ENCODE assay signal across 9 cellular contexts in the genomic region with DNA sequence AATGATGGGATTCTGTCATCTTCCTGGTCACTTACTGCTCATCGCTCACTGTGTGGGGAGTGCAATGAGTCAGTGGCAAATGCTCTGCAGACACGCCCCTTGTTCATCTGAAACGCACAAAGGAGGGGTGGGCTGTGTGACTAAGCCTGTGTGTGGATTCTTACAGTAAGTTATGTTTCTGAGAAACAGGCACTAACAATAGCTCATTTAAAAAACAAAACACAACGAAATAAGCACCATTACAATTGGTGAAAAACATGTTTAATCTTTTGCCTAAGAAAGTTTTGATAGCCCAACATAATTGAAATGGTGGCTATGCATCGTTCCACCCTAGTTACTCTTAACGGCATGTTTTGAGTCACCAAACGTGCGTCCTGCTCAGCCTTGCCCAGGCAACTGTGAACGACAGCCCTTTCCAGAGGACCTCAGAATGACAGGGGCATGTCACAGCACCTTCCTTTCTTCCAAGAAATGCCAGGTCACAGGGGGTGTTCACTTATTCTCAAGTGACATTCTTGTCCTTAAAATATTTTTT.
DNase-seq lines count a peak whose midpoint lies in the region; ATAC-seq and TF ChIP-seq lines count a peak whose summit lies in the region.
"Had no signal": no experiment of that assay in that cellular context is flagged by ENCODE, and none has a peak within 500 bp of the region (broad histone marks: within the 10 kb centered on the region; RNA-seq: fewer than 3 reads in every experiment).

No MANE protein-coding gene starts in this region.

- H3K36me3 Mint-ChIP-seq in IgD-negative memory B cell: no peaks in the 10 kb centered on the region
- H3K36me3 Mint-ChIP-seq in neural progenitor cell: no peaks in the 10 kb centered on the region

- H3F3A ChIP-seq in neural progenitor cell (ENCODE audit: low read depth): no peaks in the 10 kb centered on the region

- H2AFZ ChIP-seq in neural progenitor cell (replicated peaks): peak overlapping the region; percentile 7

- no peaks in the 10 kb centered on the region for H3K27me3 Mint-ChIP-seq in IgD-negative memory B cell
- peaks cover 2% of the 10 kb centered on the region for H3K27me3 Mint-ChIP-seq in neural progenitor cell (ENCODE audit: insufficient read depth, low read depth)

- peak overlapping the region; percentile 28 for H3K4me3 ChIP-seq in effector memory CD4-positive, alpha-beta T cell (ENCODE audit: insufficient read depth, low read depth, low read length, poor library complexity, severe bottlenecking)
- H3K4me3 ChIP-seq in neural progenitor cell (no peak overlapping the region), thoracic aorta (peak overlapping the region; percentile 20)

- peak overlapping the region; percentile 19 to 81 (median 69) for H3K4me3 Mint-ChIP-seq in IgD-negative memory B cell
- H3K4me3 Mint-ChIP-seq in neural progenitor cell: no peak overlapping the region

- peaks cover 12% of the 10 kb centered on the region for H3K4me1 ChIP-seq in effector memory CD4-positive, alpha-beta T cell (ENCODE audit: control insufficient read depth, insufficient read depth, low read length, poor library complexity, severe bottlenecking)
- H3K4me1 ChIP-seq in neural progenitor cell: peaks cover 6% of the 10 kb centered on the region
- H3K4me1 ChIP-seq in thoracic aorta (ENCODE audit: control insufficient read depth in 1 of 2, low read depth in 2 of 2): peaks cover 0 to 7% of the 10 kb centered on the region in 2 donors

- no peak for TF ChIP-seq CTCF in neural progenitor cell (IDR thresholded peaks at IDR 0.05)
- TF ChIP-seq CTCF in thoracic aorta (IDR thresholded peaks at IDR 0.05): no peak

- DNase-seq in Daoy (ENCODE audit: low read depth) (peak; percentile 95), neural progenitor cell (ENCODE audit: low spot score) (no peak), thoracic aorta (ENCODE audit: low spot score) (peak; percentile 21), NCI-H128 (lab: John Stamatoyannopoulos, UW; ENCODE audit: unreplicated experiment) (no peak)
- DNase-seq in activated CD4-positive, alpha-beta T cell treated with anti-CD3 and anti-CD28 coated beads, Interleukin-2, amount 50 U/mL, for 1 hour: peak; percentile 37
- peak in 2 of 3 donors; percentile 21 to 33 for DNase-seq in effector memory CD4-positive, alpha-beta T cell

- H3K4me2 ChIP-seq in neural progenitor cell: no peak overlapping the region

- no peak overlapping the region for H3K9ac ChIP-seq in neural progenitor cell

- no peaks in the 10 kb centered on the region for H3K36me3 ChIP-seq in effector memory CD4-positive, alpha-beta T cell (ENCODE audit: control insufficient read depth, insufficient read depth, low read length)
- H3K36me3 ChIP-seq in neural progenitor cell (no peaks in the 10 kb centered on the region), thoracic aorta (no peaks in the 10 kb centered on the region)

- no peaks in the 10 kb centered on the region for H3K79me2 ChIP-seq in neural progenitor cell (ENCODE audit: low read depth)

- no peaks in the 10 kb centered on the region for H3K9me3 ChIP-seq in effector memory CD4-positive, alpha-beta T cell (ENCODE audit: control insufficient read depth, low read length)
- H3K9me3 ChIP-seq in neural progenitor cell (ENCODE audit: low read depth) (no peaks in the 10 kb centered on the region), thoracic aorta (no peaks in the 10 kb centered on the region)

- H3K27ac Mint-ChIP-seq in IgD-negative memory B cell: peak overlapping the region in 1 of 3 donors; percentile 9
- H3K27ac Mint-ChIP-seq in neural progenitor cell: no peak overlapping the region

- H3K27ac ChIP-seq in effector memory CD4-positive, alpha-beta T cell (ENCODE audit: insufficient read depth, low read length, poor library complexity, severe bottlenecking): peak overlapping the region; percentile 44
- H3K27ac ChIP-seq in neural progenitor cell (no peak overlapping the region), thoracic aorta (peak overlapping the region in 1 of 2 donors; percentile 19)
- H3K27ac ChIP-seq: VCaP had no signal

- no peaks in the 10 kb centered on the region for H4K20me1 ChIP-seq in neural progenitor cell (ENCODE audit: low read depth)

- H3K4me1 Mint-ChIP-seq in IgD-negative memory B cell: peaks cover 12 to 23% (median 19%) of the 10 kb centered on the region in 3 donors
- peaks cover 14% of the 10 kb centered on the region for H3K4me1 Mint-ChIP-seq in neural progenitor cell

- no peaks in the 10 kb centered on the region for H3K27me3 ChIP-seq in effector memory CD4-positive, alpha-beta T cell (replicated peaks; ENCODE audit: control insufficient read depth, insufficient read depth, low read length, poor library complexity, severe bottlenecking)
- H3K27me3 ChIP-seq in neural progenitor cell (no peaks in the 10 kb centered on the region), thoracic aorta (replicated peaks; ENCODE audit: insufficient read depth) (no peaks in the 10 kb centered on the region)

- no peaks in the 10 kb centered on the region for H3K9me3 Mint-ChIP-seq in IgD-negative memory B cell
- H3K9me3 Mint-ChIP-seq in neural progenitor cell: no peaks in the 10 kb centered on the region

- peak; percentile 86 for ATAC-seq in GM21576 (IDR thresholded peaks at IDR 0.05; ENCODE audit: unreplicated experiment)
- no peak for ATAC-seq in thoracic aorta (ENCODE audit: insufficient number of reproducible peaks, low FRiP score, low read depth)

Comparison
In these comparisons a context has a peak if more than half of its experiments do, and no peak if none do; other contexts are left out.
1. DNase-seq: peak in Daoy (single experiment), activated CD4-positive, alpha-beta T cell treated with anti-CD3 and anti-CD28 coated beads, Interleukin-2, amount 50 U/mL, for 1 hour (single experiment), effector memory CD4-positive, alpha-beta T cell (2 of 3) and thoracic aorta (single experiment); none in neural progenitor cell (single experiment) and NCI-H128 (single experiment).